10 cellular contexts compared by ENCODE assay signal in the genomic region with DNA sequence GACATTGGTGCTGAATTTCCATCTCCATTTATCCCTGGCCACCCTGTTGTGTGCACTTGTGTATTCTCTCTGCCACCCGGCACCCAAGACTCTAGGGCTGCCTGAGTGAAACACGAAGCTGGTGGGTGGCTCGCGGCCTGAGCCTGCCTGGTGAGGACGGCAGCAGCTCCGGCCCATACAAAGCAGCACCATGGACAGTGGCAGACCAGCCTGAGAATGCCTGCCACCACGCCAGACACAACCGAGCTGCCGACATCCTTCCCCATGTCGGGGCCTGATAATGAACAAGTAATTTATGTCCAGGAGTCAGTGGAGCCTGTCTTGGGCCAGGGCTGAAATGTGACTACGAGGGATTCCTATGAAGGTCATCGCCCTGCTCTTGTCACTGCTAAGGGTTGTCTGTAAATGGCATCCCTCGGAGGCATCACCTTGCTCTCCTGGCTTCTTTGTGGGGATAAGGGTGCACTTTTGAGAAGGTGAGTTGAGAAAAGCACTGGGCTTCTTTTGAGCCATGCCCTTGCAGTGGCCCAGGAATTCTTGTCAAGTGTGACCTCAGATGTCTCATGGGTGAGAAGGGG.
DNase-seq lines count a peak whose midpoint lies in the region; ATAC-seq, FAIRE-seq and TF ChIP-seq lines count a peak whose summit lies in the region.
"Had no signal": no experiment of that assay in that cellular context is flagged by ENCODE, and none has a peak within 500 bp of the region (broad histone marks: within the 10 kb centered on the region; RNA-seq: fewer than 3 reads in every experiment).

No MANE protein-coding gene starts in this region.

- ATAC-seq in K562 = peak; percentile 81
- ATAC-seq in memory B cell (ENCODE audit: low read depth) = peak; percentile 59
- ATAC-seq in GM18505 (IDR thresholded peaks at IDR 0.05; ENCODE audit: unreplicated experiment) = no peak
- no peak for ATAC-seq in HG03571 (IDR thresholded peaks at IDR 0.05; ENCODE audit: unreplicated experiment)

- H3K9me1 ChIP-seq in K562 (ENCODE audit: control insufficient read depth, insufficient read depth, low read length) = no peaks in the 10 kb centered on the region

- no peaks in the 10 kb centered on the region for H4K20me1 ChIP-seq in K562 (replicated peaks; ENCODE audit: control insufficient read depth, insufficient read depth, low read length)

- no peak for TF ChIP-seq EP300 in K562 (IDR thresholded peaks at IDR 0.05; ENCODE audit: low read length)

- 5% methylated on average over 11 of the region's 13 CpGs for WGBS in K562 (ENCODE audit: insufficient coverage, low coverage, missing lambda C conversion rate)

- H3K9ac ChIP-seq in K562 (ENCODE audit: insufficient read depth in 1 of 2, low read depth in 2 of 2, low read length in 2 of 2) = no peak overlapping the region

- peak; percentile 38 for DNase-seq in GDM1 (lab: John Stamatoyannopoulos, UW)
- peak; percentile 45 for DNase-seq in M059J (ENCODE audit: low read depth)
- peak; percentile 38 to 42 (median 38) for DNase-seq in K562 (ENCODE audit: extremely low read depth in 1 of 4, low spot score in 3 of 4)
- DNase-seq in memory B cell (ENCODE audit: low spot score in 2 of 2) = peak; percentile 20 to 39
- no peak for DNase-seq in activated T-helper 1 cell treated with anti-CD3 and anti-CD28 coated beads, Interleukin-12 subunit alpha, Interleukin-12 subunit beta, Interleukin-2, Interleukin-4 antibody, amounts not matched to agents 30 ng/mL and 10 ng/mL and 1 ng/mL, durations not matched to agents 14 hours and 24 hours and 36 hours (ENCODE audit: low spot score)
- no peak for DNase-seq in BE2C

- no TSS peak for BruUV-seq in K562 (replicated peaks; lab: Mats Ljungman, UMichigan)

- H3K27ac ChIP-seq in K562 (ENCODE audit: extremely low read depth, low read depth, low read length) = no peak overlapping the region
- H3K27ac ChIP-seq: VCaP had no signal

- no peak overlapping the region for H2AFZ ChIP-seq in K562 (ENCODE audit: low read depth, low read length)

- H3K4me1 ChIP-seq in K562 (replicated peaks in 1 of 2; ENCODE audit: control insufficient read depth in 2 of 2, insufficient read depth in 2 of 2, low read length in 2 of 2) (no peaks in the 10 kb centered on the region), BE2C (no peaks in the 10 kb centered on the region)

- H3K36me3 ChIP-seq in K562 (ENCODE audit: control insufficient read depth, insufficient read depth, low read length) (no peaks in the 10 kb centered on the region), BE2C (no peaks in the 10 kb centered on the region)

- FAIRE-seq in K562 (lab: Jason Lieb, UNC) = no peak

- CTCF ChIA-PET in K562 (lab: Yijun Ruan, JAX; ENCODE audit: low intra/inter-chr PET ratio) = no interaction called here

- H3K9me3 ChIP-seq in K562 (replicated peaks; ENCODE audit: control insufficient read depth, insufficient read depth, low read depth, low read length) (no peaks in the 10 kb centered on the region), BE2C (no peaks in the 10 kb centered on the region)

- POLR2A ChIA-PET in K562 (lab: Yijun Ruan, JAX) = no interaction called here

- no peak overlapping the region for H3K27ac Mint-ChIP-seq in memory B cell
- H3K27ac Mint-ChIP-seq in activated T-helper 1 cell treated with anti-CD3 and anti-CD28 coated beads, Interleukin-12 subunit alpha, Interleukin-12 subunit beta, Interleukin-2, Interleukin-4 antibody, amounts not matched to agents 30 ng/mL and 10 ng/mL and 1 ng/mL, durations not matched to agents 14 hours and 24 hours and 36 hours = no peak overlapping the region
- H3K27ac Mint-ChIP-seq: stimulated activated naive CD8-positive, alpha-beta T cell treated with anti-CD3 and anti-CD28 coated beads, Interleukin-15, Interleukin-2, amounts not matched to agents 100 ng/mL and 50 ng/mL, for 24 hours had no signal

- TF ChIP-seq CTCF in K562 (IDR thresholded peaks at IDR 0.05 in 2 of 3, conservative IDR thresholded peaks at IDR 0.05 in 1 of 3; ENCODE audit: insufficient read depth in 2 of 3, low read depth in 1 of 3, low read length in 3 of 3) = no peak
- TF ChIP-seq CTCF in BE2C (IDR thresholded peaks at IDR 0.05; ENCODE audit: low read depth, low read length) = no peak

- H3K27me3 Mint-ChIP-seq in memory B cell = peaks cover 33% of the 10 kb centered on the region
- H3K27me3 Mint-ChIP-seq in activated T-helper 1 cell treated with anti-CD3 and anti-CD28 coated beads, Interleukin-12 subunit alpha, Interleukin-12 subunit beta, Interleukin-2, Interleukin-4 antibody, amounts not matched to agents 30 ng/mL and 10 ng/mL and 1 ng/mL, durations not matched to agents 14 hours and 24 hours and 36 hours (ENCODE audit: insufficient read depth) = peaks cover 13% of the 10 kb centered on the region

- H3K4me1 Mint-ChIP-seq in memory B cell = peaks cover 2% of the 10 kb centered on the region
- no peaks in the 10 kb centered on the region for H3K4me1 Mint-ChIP-seq in activated T-helper 1 cell treated with anti-CD3 and anti-CD28 coated beads, Interleukin-12 subunit alpha, Interleukin-12 subunit beta, Interleukin-2, Interleukin-4 antibody, amounts not matched to agents 30 ng/mL and 10 ng/mL and 1 ng/mL, durations not matched to agents 14 hours and 24 hours and 36 hours (ENCODE audit: low read depth)

- H3K79me2 ChIP-seq in K562 (ENCODE audit: control insufficient read depth, insufficient read depth, low read length) = no peaks in the 10 kb centered on the region

- intact Hi-C loops in K562 (cut with micrococcal nuclease) = no loop called here
- intact Hi-C loops in activated T-helper 1 cell treated with anti-CD3 and anti-CD28 coated beads, Interleukin-12 subunit alpha, Interleukin-12 subunit beta, Interleukin-2, Interleukin-4 antibody, amounts not matched to agents 30 ng/mL and 10 ng/mL and 1 ng/mL, durations not matched to agents 14 hours and 24 hours and 36 hours (cut with micrococcal nuclease) = no loop called here

- no peaks in the 10 kb centered on the region for H3K9me3 Mint-ChIP-seq in memory B cell
- H3K9me3 Mint-ChIP-seq in activated T-helper 1 cell treated with anti-CD3 and anti-CD28 coated beads, Interleukin-12 subunit alpha, Interleukin-12 subunit beta, Interleukin-2, Interleukin-4 antibody, amounts not matched to agents 30 ng/mL and 10 ng/mL and 1 ng/mL, durations not matched to agents 14 hours and 24 hours and 36 hours = no peaks in the 10 kb centered on the region
- H3K9me3 Mint-ChIP-seq: stimulated activated naive CD8-positive, alpha-beta T cell treated with anti-CD3 and anti-CD28 coated beads, Interleukin-15, Interleukin-2, amounts not matched to agents 100 ng/mL and 50 ng/mL, for 24 hours had no signal

- no peaks in the 10 kb centered on the region for H3K36me3 Mint-ChIP-seq in memory B cell
- no peaks in the 10 kb centered on the region for H3K36me3 Mint-ChIP-seq in activated T-helper 1 cell treated with anti-CD3 and anti-CD28 coated beads, Interleukin-12 subunit alpha, Interleukin-12 subunit beta, Interleukin-2, Interleukin-4 antibody, amounts not matched to agents 30 ng/mL and 10 ng/mL and 1 ng/mL, durations not matched to agents 14 hours and 24 hours and 36 hours (ENCODE audit: low read depth)

- H3K4me2 ChIP-seq in K562 (ENCODE audit: insufficient read depth, low read length) = no peak overlapping the region

- TF ChIP-seq POLR2A in K562 (conservative IDR thresholded peaks at IDR 0.05) = no peak
- no peak for TF ChIP-seq POLR2A in GM18505 (IDR thresholded peaks at IDR 0.05; ENCODE audit: borderline replicate concordance, extremely low read depth, insufficient read depth, insufficient read length)

- in situ Hi-C loops in K562 (cut with MboI) = loop anchor here (25.0 kb wide), 1 partner anchor 336 kb away; the partner anchor contains the start of gene RNF38

- H3K27me3 ChIP-seq in K562 (ENCODE audit: control insufficient read depth in 2 of 2, insufficient read depth in 2 of 2, low read length in 2 of 2) (peaks cover 0 to 13% of the 10 kb centered on the region in 2 experiments; a peak in 1 of 5 replicates), BE2C (no peaks in the 10 kb centered on the region)

- H3K4me3 Mint-ChIP-seq in memory B cell = no peak overlapping the region
- no peak overlapping the region for H3K4me3 Mint-ChIP-seq in activated T-helper 1 cell treated with anti-CD3 and anti-CD28 coated beads, Interleukin-12 subunit alpha, Interleukin-12 subunit beta, Interleukin-2, Interleukin-4 antibody, amounts not matched to agents 30 ng/mL and 10 ng/mL and 1 ng/mL, durations not matched to agents 14 hours and 24 hours and 36 hours
- H3K4me3 Mint-ChIP-seq: stimulated activated naive CD8-positive, alpha-beta T cell treated with anti-CD3 and anti-CD28 coated beads, Interleukin-15, Interleukin-2, amounts not matched to agents 100 ng/mL and 50 ng/mL, for 24 hours had no signal

- no peak for TF ChIP-seq RAD21 in K562 (CRISPR knock-in tag; conservative IDR thresholded peaks at IDR 0.05 in 1 of 2, IDR thresholded peaks at IDR 0.05 in 1 of 2)

- H3K4me3 ChIP-seq in K562 (no peak overlapping the region), BE2C (ENCODE audit: low read depth, low read length) (no peak overlapping the region)

TF ChIP-seq in K562, 482 proteins besides CTCF, POLR2A, EP300 and RAD21 (continues in another document):
- TF ChIP-seq, protein P1, sequence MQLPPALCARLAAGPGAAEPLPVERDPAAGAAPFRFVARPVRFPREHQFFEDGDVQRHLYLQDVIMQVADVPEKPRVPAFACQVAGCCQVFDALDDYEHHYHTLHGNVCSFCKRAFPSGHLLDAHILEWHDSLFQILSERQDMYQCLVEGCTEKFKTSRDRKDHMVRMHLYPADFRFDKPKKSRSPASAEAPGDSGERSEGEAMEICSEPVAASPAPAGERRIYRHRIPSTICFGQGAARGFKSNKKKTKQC (CRISPR knock-in tag; IDR thresholded peaks at IDR 0.05) = peak; percentile 64; the same call in 1 of the 2 replicates
- TF ChIP-seq ATF7 (IDR thresholded peaks at IDR 0.05) (no peak), XRCC3 (IDR thresholded peaks at IDR 0.05) (no peak), ZC3H4 (CRISPR knock-in tag; IDR thresholded peaks at IDR 0.05; ENCODE audit: borderline replicate concordance) (no peak), NR4A1 (CRISPR knock-in tag; IDR thresholded peaks at IDR 0.05) (no peak), NR4A1 (tag; IDR thresholded peaks at IDR 0.05) (no peak), EHMT2 (IDR thresholded peaks at IDR 0.05) (peak; percentile 94), TFAP4 (CRISPR knock-in tag; IDR thresholded peaks at IDR 0.05; ENCODE audit: borderline replicate concordance) (peak; percentile 17; the same call in 1 of the 2 replicates), MIER1 (IDR thresholded peaks at IDR 0.05; ENCODE audit: low read depth) (peak; percentile 88)

Comparison
In these comparisons a context has a peak if more than half of its experiments do, and no peak if none do; other contexts are left out.
1. DNase-seq: peak in GDM1 (single experiment), M059J (single experiment), K562 (4 of 4) and memory B cell (2 of 2); none in activated T-helper 1 cell treated with anti-CD3 and anti-CD28 coated beads, Interleukin-12 subunit alpha, Interleukin-12 subunit beta, Interleukin-2, Interleukin-4 antibody, amounts not matched to agents 30 ng/mL and 10 ng/mL and 1 ng/mL, durations not matched to agents 14 hours and 24 hours and 36 hours (single experiment) and BE2C (single experiment).
2. ATAC-seq: peak in K562 (single experiment) and memory B cell (single experiment); none in GM18505 (single experiment) and HG03571 (single experiment).